ENCODE assay signal across 8 cellular contexts in the genomic region with DNA sequence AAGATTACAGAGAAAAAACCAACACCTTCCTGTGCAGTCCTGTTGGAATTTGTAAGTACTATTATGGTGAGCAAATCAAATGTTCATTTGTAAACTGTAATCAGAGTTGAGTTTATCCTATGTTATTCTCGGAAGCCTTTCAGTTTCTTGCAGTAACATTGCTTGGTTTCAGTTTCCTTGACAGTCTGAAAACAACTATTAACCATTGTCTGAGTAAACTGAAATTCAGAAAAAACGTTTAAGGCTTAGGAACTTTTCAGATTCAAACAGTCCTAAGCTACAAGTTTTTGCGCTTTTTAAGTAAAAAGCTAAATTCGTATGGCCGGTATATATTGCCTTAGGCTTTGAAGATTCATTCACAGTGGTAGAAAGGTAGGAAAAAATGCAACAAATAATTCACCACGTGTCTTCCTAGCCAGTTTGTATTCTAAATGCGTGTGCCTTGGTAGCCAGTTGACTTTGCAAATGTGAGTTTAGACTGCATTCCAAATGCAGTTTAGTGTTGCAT. TPM values are rescaled to one million over a fixed set of nuclear protein-coding genes. Genes with fewer than 3 reads are reported as not detected.
DNase-seq lines count a peak whose midpoint lies in the region; FAIRE-seq and TF ChIP-seq lines count a peak whose summit lies in the region.

No MANE protein-coding gene starts in this region.

- no peaks in the 10 kb centered on the region for H3K4me1 ChIP-seq in BE2C
- peaks cover 22% of the 10 kb centered on the region for H3K4me1 ChIP-seq in keratinocyte (ENCODE audit: control insufficient read depth, extremely low read depth, insufficient read depth, low read length)
- H3K4me1 ChIP-seq in subcutaneous abdominal adipose tissue (ENCODE audit: control insufficient read depth in 5 of 5, insufficient read depth in 5 of 5, low read length in 5 of 5), result peaks cover 6 to 75% (median 61%) of the 10 kb centered on the region in 5 donors

- H3K9ac ChIP-seq in keratinocyte (ENCODE audit: control insufficient read depth, extremely low read depth, insufficient read depth, low read length), result peak overlapping the region; percentile 100
- peak overlapping the region; percentile 64 to 100 (median 100) for H3K9ac ChIP-seq in subcutaneous abdominal adipose tissue (ENCODE audit: low read length in 5 of 5)

- H3K9me1 ChIP-seq in keratinocyte (ENCODE audit: control insufficient read depth, extremely low read depth, insufficient read depth, low read length), result no peaks in the 10 kb centered on the region

- H4K20me1 ChIP-seq in keratinocyte (ENCODE audit: control insufficient read depth, extremely low read depth, insufficient read depth, low read length), result peaks cover 18% of the 10 kb centered on the region

- DNase-seq in BE2C (no peak), HL-60 (ENCODE audit: low read depth in 1 of 2, low spot score in 1 of 2) (no peak), amniotic stem cell (lab: John Stamatoyannopoulos, UW) (peak; percentile 39), keratinocyte (ENCODE audit: low read depth, low spot score) (no peak), activated gamma-delta T cell (lab: John Stamatoyannopoulos, UW) (no peak), NCI-H2029 (lab: John Stamatoyannopoulos, UW) (no peak), NCI-H774 (lab: John Stamatoyannopoulos, UW) (no peak)

- dilution Hi-C loops in keratinocyte (cut with MboI; ENCODE audit: extremely low pct_ligation_motif_present, low sequenced_read_pairs), result no loop called here

- peaks cover 25% of the 10 kb centered on the region for H3K36me3 ChIP-seq in BE2C
- H3K36me3 ChIP-seq in keratinocyte (ENCODE audit: control insufficient read depth in 2 of 2, extremely low read depth in 1 of 2, insufficient read depth in 2 of 2, low read length in 2 of 2), result peaks cover 0 to 4% of the 10 kb centered on the region in 2 experiments
- no peaks in the 10 kb centered on the region for H3K36me3 ChIP-seq in subcutaneous abdominal adipose tissue (ENCODE audit: control insufficient read depth in 5 of 5, insufficient read depth in 5 of 5, low read length in 5 of 5)

- H3K27ac ChIP-seq in HL-60 (replicated peaks), result peak overlapping the region; percentile 97
- H3K27ac ChIP-seq in keratinocyte (ENCODE audit: control insufficient read depth, insufficient read depth, low read length), result peak overlapping the region; percentile 92
- H3K27ac ChIP-seq in subcutaneous abdominal adipose tissue (ENCODE audit: low read depth, low read length), result peak overlapping the region; percentile 100

- TF ChIP-seq CTCF in BE2C (IDR thresholded peaks at IDR 0.05; ENCODE audit: low read depth, low read length) (no peak), HL-60 (IDR thresholded peaks at IDR 0.05; ENCODE audit: insufficient read depth, low read length) (no peak), keratinocyte (optimal IDR thresholded peaks at IDR 0.05 in 1 of 3, IDR thresholded peaks at IDR 0.05 in 1 of 3, conservative IDR thresholded peaks at IDR 0.05 in 1 of 3; ENCODE audit: extremely low read depth in 1 of 3, insufficient read depth in 2 of 3, low read length in 3 of 3) (no peak)

- H3K9me3 ChIP-seq in BE2C (no peaks in the 10 kb centered on the region), keratinocyte (ENCODE audit: control insufficient read depth, low read depth, low read length) (no peaks in the 10 kb centered on the region), subcutaneous abdominal adipose tissue (ENCODE audit: control insufficient read depth in 5 of 5, low read length in 5 of 5) (no peaks in the 10 kb centered on the region)

- H3K4me3 ChIP-seq in BE2C (ENCODE audit: low read depth, low read length), result peak overlapping the region; percentile 77
- H3K4me3 ChIP-seq in HL-60 (replicated peaks; ENCODE audit: insufficient read depth, low read length), result peak overlapping the region; percentile 62
- peak overlapping the region; percentile 69 to 83 (median 79) for H3K4me3 ChIP-seq in keratinocyte (ENCODE audit: control insufficient read depth in 2 of 3, extremely low read depth in 1 of 3, insufficient read depth in 2 of 3, low read depth in 1 of 3, low read length in 3 of 3)
- peak overlapping the region; percentile 77 to 96 (median 94) for H3K4me3 ChIP-seq in subcutaneous abdominal adipose tissue (ENCODE audit: low read depth in 1 of 5, low read length in 5 of 5)

- H3K27me3 ChIP-seq in BE2C (no peaks in the 10 kb centered on the region), HL-60 (ENCODE audit: insufficient read depth, poor library complexity, severe bottlenecking) (no peaks in the 10 kb centered on the region), keratinocyte (ENCODE audit: control insufficient read depth, extremely low read depth, insufficient read depth, low read length) (no peaks in the 10 kb centered on the region), subcutaneous abdominal adipose tissue (ENCODE audit: control insufficient read depth in 5 of 5, insufficient read depth in 4 of 5, low read length in 5 of 5) (no peaks in the 10 kb centered on the region)

- FAIRE-seq in keratinocyte (lab: Jason Lieb, UNC), result no peak

- peaks cover 75% of the 10 kb centered on the region for H3K79me2 ChIP-seq in keratinocyte (ENCODE audit: control insufficient read depth, insufficient read depth, low read length)

- H3K4me2 ChIP-seq in keratinocyte (ENCODE audit: control insufficient read depth, extremely low read depth, insufficient read depth, low read depth, low read length), result peak overlapping the region; percentile 86

- H2AFZ ChIP-seq in keratinocyte (ENCODE audit: control insufficient read depth, low read length), result no peak overlapping the region

RNA-seq across cellular contexts. Expression of a gene that starts 2.5 kb away (rescaled TPM):
- 63.9 TPM for polyA plus RNA-seq in BE2C (2012; ENCODE audit: insufficient read depth, insufficient read length, low read depth)
- polyA plus RNA-seq in keratinocyte, result 23.4 to 44.1 TPM (median 25.1 TPM) in 3 replicates
- polyA plus RNA-seq in keratinocyte (2011; ENCODE audit: low read depth), result 91.0 TPM
- polyA plus RNA-seq in keratinocyte (2011; cell fraction: cytosol; rRNA removed), result 16.8 and 30.4 TPM in 2 replicates
- polyA plus RNA-seq in keratinocyte (2011; cell fraction: nucleus; rRNA removed), result 36.2 and 50.2 TPM in 2 replicates
- polyA plus RNA-seq in keratinocyte (2012; ENCODE audit: low replicate concordance), result 26.1 and 46.3 TPM in 2 replicates
- 3.2 to 26.6 TPM (median 10.3 TPM) in 3 replicates for polyA minus RNA-seq in keratinocyte
- 12.5 TPM for polyA minus RNA-seq in keratinocyte (2011; cell fraction: cytosol; rRNA and poly(A)+ RNA removed)
- polyA minus RNA-seq in keratinocyte (2011; cell fraction: nucleus; rRNA and poly(A)+ RNA removed), result 19.0 and 39.9 TPM in 2 replicates
